1 cellular context compared by ENCODE assay signal in the genomic region with DNA sequence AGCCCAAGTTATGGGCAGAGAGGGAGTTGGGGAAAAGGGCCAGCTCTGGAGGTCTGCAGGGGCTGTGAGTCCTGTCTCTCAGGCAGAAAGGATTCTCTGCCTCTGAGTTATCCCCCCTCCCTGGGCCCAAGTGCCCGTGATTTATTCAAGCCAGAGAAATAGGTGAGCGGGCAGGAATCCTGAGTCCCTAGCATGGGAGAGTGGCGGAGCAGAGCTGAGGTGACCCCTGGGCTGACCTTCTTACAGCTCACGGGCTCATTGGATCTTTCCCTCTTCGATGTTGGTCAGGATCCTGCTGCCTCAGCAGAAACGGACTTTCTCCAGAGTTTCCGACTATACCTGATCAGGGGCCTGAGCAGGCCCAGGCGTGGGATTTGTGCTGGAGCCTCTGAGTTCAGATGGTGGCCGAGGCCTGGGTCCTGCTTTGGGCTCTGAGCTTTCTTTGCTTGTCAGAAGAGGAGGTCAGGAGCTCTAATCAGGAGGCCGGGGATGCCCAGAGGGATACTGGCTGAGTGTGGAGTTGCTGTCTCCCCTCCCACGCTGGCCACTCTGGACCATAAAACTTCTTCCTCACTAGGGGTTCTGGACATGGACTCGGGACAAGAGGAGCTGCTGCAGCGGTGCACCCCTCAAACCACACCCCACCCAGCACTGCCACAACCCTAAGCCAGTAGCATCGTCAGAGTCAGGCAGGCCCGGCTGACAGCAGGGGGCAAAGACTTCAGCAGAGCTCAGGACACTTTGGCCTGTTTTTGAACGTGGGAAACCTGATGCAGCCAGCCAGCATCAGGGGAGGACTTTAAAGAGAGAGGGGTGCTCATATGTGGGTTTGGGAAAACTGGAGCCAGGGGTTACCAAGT.
TF ChIP-seq lines count a peak whose summit lies in the region.

No MANE protein-coding gene starts in this region.

TF ChIP-seq in GM23338, 12 proteins besides CTCF, POLR2A, EP300 and RAD21:
- TF ChIP-seq, protein P1, sequence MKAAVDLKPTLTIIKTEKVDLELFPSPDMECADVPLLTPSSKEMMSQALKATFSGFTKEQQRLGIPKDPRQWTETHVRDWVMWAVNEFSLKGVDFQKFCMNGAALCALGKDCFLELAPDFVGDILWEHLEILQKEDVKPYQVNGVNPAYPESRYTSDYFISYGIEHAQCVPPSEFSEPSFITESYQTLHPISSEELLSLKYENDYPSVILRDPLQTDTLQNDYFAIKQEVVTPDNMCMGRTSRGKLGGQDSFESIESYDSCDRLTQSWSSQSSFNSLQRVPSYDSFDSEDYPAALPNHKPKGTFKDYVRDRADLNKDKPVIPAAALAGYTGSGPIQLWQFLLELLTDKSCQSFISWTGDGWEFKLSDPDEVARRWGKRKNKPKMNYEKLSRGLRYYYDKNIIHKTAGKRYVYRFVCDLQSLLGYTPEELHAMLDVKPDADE (IDR thresholded peaks at IDR 0.05): no peak
- TF ChIP-seq EZH2phosphoT487 (IDR thresholded peaks at IDR 0.05; ENCODE audit: unreplicated experiment): no peak
- TF ChIP-seq NANOG (IDR thresholded peaks at IDR 0.05; ENCODE audit: borderline replicate concordance): no peak
- no peak for TF ChIP-seq EZH2 (IDR thresholded peaks at IDR 0.05; ENCODE audit: low read depth, unreplicated experiment)
